Comparison of ENCODE assay signal across 1 cellular context in the genomic region with DNA sequence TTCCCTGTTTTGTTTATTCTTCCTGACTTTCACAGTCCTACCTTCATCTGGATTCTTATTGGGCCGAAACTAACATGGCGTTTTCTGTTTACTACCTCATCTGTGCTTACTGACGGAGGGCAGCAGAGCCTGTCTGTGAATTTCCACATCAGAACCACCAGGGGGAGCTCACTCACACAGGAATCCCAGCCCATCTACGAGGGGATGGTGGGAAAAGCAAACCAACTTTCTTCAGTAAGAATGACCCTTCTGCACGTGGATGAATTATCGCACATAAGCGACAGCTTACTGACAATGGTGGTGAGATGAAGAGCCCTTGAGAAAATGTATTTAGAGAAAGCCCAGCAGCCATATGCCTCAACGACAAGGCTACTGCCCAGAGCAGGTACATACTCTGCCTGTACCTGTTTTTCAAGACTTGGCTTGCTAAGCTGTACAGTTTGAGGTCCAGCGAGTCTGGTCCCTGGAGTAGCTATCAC.
TF ChIP-seq lines count a peak whose summit lies in the region.

No MANE protein-coding gene starts in this region.

TF ChIP-seq in K562, 482 proteins besides CTCF, POLR2A, EP300 and RAD21 (continued from another document and continues in another):
- TF ChIP-seq, protein P1, sequence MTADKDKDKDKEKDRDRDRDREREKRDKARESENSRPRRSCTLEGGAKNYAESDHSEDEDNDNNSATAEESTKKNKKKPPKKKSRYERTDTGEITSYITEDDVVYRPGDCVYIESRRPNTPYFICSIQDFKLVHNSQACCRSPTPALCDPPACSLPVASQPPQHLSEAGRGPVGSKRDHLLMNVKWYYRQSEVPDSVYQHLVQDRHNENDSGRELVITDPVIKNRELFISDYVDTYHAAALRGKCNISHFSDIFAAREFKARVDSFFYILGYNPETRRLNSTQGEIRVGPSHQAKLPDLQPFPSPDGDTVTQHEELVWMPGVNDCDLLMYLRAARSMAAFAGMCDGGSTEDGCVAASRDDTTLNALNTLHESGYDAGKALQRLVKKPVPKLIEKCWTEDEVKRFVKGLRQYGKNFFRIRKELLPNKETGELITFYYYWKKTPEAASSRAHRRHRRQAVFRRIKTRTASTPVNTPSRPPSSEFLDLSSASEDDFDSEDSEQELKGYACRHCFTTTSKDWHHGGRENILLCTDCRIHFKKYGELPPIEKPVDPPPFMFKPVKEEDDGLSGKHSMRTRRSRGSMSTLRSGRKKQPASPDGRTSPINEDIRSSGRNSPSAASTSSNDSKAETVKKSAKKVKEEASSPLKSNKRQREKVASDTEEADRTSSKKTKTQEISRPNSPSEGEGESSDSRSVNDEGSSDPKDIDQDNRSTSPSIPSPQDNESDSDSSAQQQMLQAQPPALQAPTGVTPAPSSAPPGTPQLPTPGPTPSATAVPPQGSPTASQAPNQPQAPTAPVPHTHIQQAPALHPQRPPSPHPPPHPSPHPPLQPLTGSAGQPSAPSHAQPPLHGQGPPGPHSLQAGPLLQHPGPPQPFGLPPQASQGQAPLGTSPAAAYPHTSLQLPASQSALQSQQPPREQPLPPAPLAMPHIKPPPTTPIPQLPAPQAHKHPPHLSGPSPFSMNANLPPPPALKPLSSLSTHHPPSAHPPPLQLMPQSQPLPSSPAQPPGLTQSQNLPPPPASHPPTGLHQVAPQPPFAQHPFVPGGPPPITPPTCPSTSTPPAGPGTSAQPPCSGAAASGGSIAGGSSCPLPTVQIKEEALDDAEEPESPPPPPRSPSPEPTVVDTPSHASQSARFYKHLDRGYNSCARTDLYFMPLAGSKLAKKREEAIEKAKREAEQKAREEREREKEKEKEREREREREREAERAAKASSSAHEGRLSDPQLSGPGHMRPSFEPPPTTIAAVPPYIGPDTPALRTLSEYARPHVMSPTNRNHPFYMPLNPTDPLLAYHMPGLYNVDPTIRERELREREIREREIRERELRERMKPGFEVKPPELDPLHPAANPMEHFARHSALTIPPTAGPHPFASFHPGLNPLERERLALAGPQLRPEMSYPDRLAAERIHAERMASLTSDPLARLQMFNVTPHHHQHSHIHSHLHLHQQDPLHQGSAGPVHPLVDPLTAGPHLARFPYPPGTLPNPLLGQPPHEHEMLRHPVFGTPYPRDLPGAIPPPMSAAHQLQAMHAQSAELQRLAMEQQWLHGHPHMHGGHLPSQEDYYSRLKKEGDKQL (CRISPR knock-in tag; IDR thresholded peaks at IDR 0.05; ENCODE audit: borderline replicate concordance): no peak
- no peak for TF ChIP-seq EZH2 (IDR thresholded peaks at IDR 0.05; ENCODE audit: borderline replicate concordance, low read depth, low read length)
- TF ChIP-seq, protein P2, sequence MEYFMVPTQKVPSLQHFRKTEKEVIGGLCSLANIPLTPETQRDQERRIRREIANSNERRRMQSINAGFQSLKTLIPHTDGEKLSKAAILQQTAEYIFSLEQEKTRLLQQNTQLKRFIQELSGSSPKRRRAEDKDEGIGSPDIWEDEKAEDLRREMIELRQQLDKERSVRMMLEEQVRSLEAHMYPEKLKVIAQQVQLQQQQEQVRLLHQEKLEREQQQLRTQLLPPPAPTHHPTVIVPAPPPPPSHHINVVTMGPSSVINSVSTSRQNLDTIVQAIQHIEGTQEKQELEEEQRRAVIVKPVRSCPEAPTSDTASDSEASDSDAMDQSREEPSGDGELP (CRISPR knock-in tag; IDR thresholded peaks at IDR 0.05; ENCODE audit: borderline replicate concordance): 0 out of 2 replicates have a peak, but pooled peaks have one; percentile 41
- no peak; the same call in 1 of the 2 replicates for TF ChIP-seq ZNF263 (CRISPR knock-in tag; IDR thresholded peaks at IDR 0.05; ENCODE audit: borderline replicate concordance)
- TF ChIP-seq HEY1 (CRISPR knock-in tag; IDR thresholded peaks at IDR 0.05; ENCODE audit: borderline replicate concordance): no peak
- TF ChIP-seq, protein P3, sequence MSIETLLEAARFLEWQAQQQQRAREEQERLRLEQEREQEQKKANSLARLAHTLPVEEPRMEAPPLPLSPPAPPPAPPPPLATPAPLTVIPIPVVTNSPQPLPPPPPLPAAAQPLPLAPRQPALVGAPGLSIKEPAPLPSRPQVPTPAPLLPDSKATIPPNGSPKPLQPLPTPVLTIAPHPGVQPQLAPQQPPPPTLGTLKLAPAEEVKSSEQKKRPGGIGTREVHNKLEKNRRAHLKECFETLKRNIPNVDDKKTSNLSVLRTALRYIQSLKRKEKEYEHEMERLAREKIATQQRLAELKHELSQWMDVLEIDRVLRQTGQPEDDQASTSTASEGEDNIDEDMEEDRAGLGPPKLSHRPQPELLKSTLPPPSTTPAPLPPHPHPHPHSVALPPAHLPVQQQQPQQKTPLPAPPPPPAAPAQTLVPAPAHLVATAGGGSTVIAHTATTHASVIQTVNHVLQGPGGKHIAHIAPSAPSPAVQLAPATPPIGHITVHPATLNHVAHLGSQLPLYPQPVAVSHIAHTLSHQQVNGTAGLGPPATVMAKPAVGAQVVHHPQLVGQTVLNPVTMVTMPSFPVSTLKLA (conservative IDR thresholded peaks at IDR 0.05): peak in 1 of 2 experiments; percentile 37; a peak in 1 of 4 replicates
- TF ChIP-seq, protein P4, sequence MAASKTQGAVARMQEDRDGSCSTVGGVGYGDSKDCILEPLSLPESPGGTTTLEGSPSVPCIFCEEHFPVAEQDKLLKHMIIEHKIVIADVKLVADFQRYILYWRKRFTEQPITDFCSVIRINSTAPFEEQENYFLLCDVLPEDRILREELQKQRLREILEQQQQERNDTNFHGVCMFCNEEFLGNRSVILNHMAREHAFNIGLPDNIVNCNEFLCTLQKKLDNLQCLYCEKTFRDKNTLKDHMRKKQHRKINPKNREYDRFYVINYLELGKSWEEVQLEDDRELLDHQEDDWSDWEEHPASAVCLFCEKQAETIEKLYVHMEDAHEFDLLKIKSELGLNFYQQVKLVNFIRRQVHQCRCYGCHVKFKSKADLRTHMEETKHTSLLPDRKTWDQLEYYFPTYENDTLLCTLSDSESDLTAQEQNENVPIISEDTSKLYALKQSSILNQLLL (CRISPR knock-in tag; IDR thresholded peaks at IDR 0.05; ENCODE audit: borderline replicate concordance): no peak
- no peak for TF ChIP-seq PHB (CRISPR knock-in tag; IDR thresholded peaks at IDR 0.05)
- TF ChIP-seq, protein P5, sequence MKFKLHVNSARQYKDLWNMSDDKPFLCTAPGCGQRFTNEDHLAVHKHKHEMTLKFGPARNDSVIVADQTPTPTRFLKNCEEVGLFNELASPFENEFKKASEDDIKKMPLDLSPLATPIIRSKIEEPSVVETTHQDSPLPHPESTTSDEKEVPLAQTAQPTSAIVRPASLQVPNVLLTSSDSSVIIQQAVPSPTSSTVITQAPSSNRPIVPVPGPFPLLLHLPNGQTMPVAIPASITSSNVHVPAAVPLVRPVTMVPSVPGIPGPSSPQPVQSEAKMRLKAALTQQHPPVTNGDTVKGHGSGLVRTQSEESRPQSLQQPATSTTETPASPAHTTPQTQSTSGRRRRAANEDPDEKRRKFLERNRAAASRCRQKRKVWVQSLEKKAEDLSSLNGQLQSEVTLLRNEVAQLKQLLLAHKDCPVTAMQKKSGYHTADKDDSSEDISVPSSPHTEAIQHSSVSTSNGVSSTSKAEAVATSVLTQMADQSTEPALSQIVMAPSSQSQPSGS (CRISPR knock-in tag; IDR thresholded peaks at IDR 0.05): no peak
- TF ChIP-seq RBM34 (IDR thresholded peaks at IDR 0.05; ENCODE audit: borderline replicate concordance, insufficient read depth, low read length): no peak
- no peak for TF ChIP-seq THRAP3 (IDR thresholded peaks at IDR 0.05; ENCODE audit: borderline replicate concordance)
- no peak for TF ChIP-seq NR2F6 (CRISPR knock-in tag; IDR thresholded peaks at IDR 0.05)
- TF ChIP-seq MTA1 (IDR thresholded peaks at IDR 0.05; ENCODE audit: borderline replicate concordance): no peak
- no peak for TF ChIP-seq SRSF7 (optimal IDR thresholded peaks at IDR 0.05; ENCODE audit: low read depth, low read length)
- TF ChIP-seq HNRNPK (IDR thresholded peaks at IDR 0.05; ENCODE audit: low read depth, low read length, poor library complexity, severe bottlenecking): no peak
- TF ChIP-seq SUPT5H (IDR thresholded peaks at IDR 0.05): no peak
- TF ChIP-seq MTF1 (CRISPR knock-in tag; IDR thresholded peaks at IDR 0.05; ENCODE audit: borderline replicate concordance): no peak
- peak; percentile 53 to 81; a peak in 3 of 4 replicates for TF ChIP-seq FOXK2 (conservative IDR thresholded peaks at IDR 0.05 in 1 of 2, IDR thresholded peaks at IDR 0.05 in 1 of 2; ENCODE audit: low read depth in 2 of 2)
- TF ChIP-seq MBD2 (IDR thresholded peaks at IDR 0.05; ENCODE audit: borderline replicate concordance, low read depth): no peak
- no peak for TF ChIP-seq NEUROD1 (IDR thresholded peaks at IDR 0.05; ENCODE audit: borderline replicate concordance, low read depth, low read length, partially characterized antibody)
- no peak for TF ChIP-seq ZNF785 (CRISPR knock-in tag; IDR thresholded peaks at IDR 0.05)
- TF ChIP-seq KLF13 (tag; IDR thresholded peaks at IDR 0.05; ENCODE audit: borderline replicate concordance, low read depth): no peak
- TF ChIP-seq, protein P6, sequence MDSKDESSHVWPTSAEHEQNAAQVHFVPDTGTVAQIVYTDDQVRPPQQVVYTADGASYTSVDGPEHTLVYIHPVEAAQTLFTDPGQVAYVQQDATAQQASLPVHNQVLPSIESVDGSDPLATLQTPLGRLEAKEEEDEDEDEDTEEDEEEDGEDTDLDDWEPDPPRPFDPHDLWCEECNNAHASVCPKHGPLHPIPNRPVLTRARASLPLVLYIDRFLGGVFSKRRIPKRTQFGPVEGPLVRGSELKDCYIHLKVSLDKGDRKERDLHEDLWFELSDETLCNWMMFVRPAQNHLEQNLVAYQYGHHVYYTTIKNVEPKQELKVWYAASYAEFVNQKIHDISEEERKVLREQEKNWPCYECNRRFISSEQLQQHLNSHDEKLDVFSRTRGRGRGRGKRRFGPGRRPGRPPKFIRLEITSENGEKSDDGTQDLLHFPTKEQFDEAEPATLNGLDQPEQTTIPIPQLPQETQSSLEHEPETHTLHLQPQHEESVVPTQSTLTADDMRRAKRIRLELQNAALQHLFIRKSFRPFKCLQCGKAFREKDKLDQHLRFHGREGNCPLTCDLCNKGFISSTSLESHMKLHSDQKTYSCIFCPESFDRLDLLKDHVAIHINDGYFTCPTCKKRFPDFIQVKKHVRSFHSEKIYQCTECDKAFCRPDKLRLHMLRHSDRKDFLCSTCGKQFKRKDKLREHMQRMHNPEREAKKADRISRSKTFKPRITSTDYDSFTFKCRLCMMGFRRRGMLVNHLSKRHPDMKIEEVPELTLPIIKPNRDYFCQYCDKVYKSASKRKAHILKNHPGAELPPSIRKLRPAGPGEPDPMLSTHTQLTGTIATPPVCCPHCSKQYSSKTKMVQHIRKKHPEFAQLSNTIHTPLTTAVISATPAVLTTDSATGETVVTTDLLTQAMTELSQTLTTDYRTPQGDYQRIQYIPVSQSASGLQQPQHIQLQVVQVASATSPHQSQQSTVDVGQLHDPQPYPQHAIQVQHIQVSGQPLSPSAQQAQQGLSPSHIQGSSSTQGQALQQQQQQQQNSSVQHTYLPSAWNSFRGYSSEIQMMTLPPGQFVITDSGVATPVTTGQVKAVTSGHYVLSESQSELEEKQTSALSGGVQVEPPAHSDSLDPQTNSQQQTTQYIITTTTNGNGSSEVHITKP (IDR thresholded peaks at IDR 0.05; ENCODE audit: partially characterized antibody): peak; percentile 6
- TF ChIP-seq RB1 (IDR thresholded peaks at IDR 0.05; ENCODE audit: low read depth): 0 out of 2 replicates have a peak, but pooled peaks have one; percentile 29
- TF ChIP-seq GATAD2A (IDR thresholded peaks at IDR 0.05): no peak
- TF ChIP-seq, protein P7, sequence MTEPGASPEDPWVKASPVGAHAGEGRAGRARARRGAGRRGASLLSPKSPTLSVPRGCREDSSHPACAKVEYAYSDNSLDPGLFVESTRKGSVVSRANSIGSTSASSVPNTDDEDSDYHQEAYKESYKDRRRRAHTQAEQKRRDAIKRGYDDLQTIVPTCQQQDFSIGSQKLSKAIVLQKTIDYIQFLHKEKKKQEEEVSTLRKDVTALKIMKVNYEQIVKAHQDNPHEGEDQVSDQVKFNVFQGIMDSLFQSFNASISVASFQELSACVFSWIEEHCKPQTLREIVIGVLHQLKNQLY (CRISPR knock-in tag; conservative IDR thresholded peaks at IDR 0.05): no peak
- no peak for TF ChIP-seq POLR2B (IDR thresholded peaks at IDR 0.05; ENCODE audit: low read depth, partially characterized antibody)
- TF ChIP-seq TSC22D4 (tag; IDR thresholded peaks at IDR 0.05): no peak
- no peak for TF ChIP-seq FIP1L1 (IDR thresholded peaks at IDR 0.05; ENCODE audit: low read depth, low read length, poor library complexity, severe bottlenecking)
- TF ChIP-seq ZNF584 (CRISPR knock-in tag; IDR thresholded peaks at IDR 0.05; ENCODE audit: low read depth): no peak
- no peak for TF ChIP-seq MAFK (IDR thresholded peaks at IDR 0.05; ENCODE audit: low read length)
- TF ChIP-seq SMARCE1 (IDR thresholded peaks at IDR 0.05): no peak
- TF ChIP-seq, protein P8, sequence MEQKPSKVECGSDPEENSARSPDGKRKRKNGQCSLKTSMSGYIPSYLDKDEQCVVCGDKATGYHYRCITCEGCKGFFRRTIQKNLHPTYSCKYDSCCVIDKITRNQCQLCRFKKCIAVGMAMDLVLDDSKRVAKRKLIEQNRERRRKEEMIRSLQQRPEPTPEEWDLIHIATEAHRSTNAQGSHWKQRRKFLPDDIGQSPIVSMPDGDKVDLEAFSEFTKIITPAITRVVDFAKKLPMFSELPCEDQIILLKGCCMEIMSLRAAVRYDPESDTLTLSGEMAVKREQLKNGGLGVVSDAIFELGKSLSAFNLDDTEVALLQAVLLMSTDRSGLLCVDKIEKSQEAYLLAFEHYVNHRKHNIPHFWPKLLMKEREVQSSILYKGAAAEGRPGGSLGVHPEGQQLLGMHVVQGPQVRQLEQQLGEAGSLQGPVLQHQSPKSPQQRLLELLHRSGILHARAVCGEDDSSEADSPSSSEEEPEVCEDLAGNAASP (IDR thresholded peaks at IDR 0.05): no peak
- no peak for TF ChIP-seq ZNF184 (CRISPR knock-in tag; IDR thresholded peaks at IDR 0.05)
- TF ChIP-seq, protein P9, sequence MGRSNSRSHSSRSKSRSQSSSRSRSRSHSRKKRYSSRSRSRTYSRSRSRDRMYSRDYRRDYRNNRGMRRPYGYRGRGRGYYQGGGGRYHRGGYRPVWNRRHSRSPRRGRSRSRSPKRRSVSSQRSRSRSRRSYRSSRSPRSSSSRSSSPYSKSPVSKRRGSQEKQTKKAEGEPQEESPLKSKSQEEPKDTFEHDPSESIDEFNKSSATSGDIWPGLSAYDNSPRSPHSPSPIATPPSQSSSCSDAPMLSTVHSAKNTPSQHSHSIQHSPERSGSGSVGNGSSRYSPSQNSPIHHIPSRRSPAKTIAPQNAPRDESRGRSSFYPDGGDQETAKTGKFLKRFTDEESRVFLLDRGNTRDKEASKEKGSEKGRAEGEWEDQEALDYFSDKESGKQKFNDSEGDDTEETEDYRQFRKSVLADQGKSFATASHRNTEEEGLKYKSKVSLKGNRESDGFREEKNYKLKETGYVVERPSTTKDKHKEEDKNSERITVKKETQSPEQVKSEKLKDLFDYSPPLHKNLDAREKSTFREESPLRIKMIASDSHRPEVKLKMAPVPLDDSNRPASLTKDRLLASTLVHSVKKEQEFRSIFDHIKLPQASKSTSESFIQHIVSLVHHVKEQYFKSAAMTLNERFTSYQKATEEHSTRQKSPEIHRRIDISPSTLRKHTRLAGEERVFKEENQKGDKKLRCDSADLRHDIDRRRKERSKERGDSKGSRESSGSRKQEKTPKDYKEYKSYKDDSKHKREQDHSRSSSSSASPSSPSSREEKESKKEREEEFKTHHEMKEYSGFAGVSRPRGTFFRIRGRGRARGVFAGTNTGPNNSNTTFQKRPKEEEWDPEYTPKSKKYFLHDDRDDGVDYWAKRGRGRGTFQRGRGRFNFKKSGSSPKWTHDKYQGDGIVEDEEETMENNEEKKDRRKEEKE (IDR thresholded peaks at IDR 0.05; ENCODE audit: borderline replicate concordance in 1 of 2, control insufficient read depth in 1 of 2, low read depth in 2 of 2, low read length in 1 of 2): no peak
- no peak for TF ChIP-seq COPS2 (conservative IDR thresholded peaks at IDR 0.05)
- TF ChIP-seq CREM (IDR thresholded peaks at IDR 0.05; ENCODE audit: low read depth): peak; percentile 54
- TF ChIP-seq MEIS2 (IDR thresholded peaks at IDR 0.05; ENCODE audit: partially characterized antibody): peak; percentile 37
- TF ChIP-seq SMARCA4 (IDR thresholded peaks at IDR 0.05): no peak
- TF ChIP-seq EGR1 (conservative IDR thresholded peaks at IDR 0.05): no peak
